Comparison of ENCODE assay signal across 3 cellular contexts in the genomic region with DNA sequence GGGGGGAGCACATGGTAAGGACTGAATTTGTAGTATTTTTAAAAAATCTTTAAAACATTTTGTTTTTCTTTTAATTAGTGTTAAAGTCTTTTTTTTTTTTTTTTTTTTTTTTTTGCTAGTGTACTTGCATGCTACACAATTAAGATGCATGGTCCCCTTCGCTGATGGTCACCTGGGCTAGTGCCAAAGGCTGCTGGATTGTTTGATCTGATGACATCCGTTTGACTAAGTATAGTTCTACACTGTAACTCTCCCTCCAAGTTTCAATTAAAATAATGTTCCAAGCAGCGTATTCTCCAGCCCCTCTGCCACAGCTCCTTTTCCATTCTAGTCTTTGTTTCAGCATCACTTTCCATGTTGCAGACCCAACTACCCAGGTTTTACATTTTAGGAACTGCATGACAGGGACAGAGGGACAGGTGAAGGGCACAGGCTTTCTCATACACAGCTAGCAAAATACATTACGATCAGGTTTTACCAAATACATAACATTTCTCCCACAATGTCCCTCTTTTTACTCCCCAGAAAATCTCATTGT.
TF ChIP-seq lines count a peak whose summit lies in the region.

No MANE protein-coding gene starts in this region.

TF ChIP-seq in A549, 52 proteins besides CTCF, POLR2A, EP300 and RAD21:
- TF ChIP-seq, protein P1, sequence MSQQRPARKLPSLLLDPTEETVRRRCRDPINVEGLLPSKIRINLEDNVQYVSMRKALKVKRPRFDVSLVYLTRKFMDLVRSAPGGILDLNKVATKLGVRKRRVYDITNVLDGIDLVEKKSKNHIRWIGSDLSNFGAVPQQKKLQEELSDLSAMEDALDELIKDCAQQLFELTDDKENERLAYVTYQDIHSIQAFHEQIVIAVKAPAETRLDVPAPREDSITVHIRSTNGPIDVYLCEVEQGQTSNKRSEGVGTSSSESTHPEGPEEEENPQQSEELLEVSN (IDR thresholded peaks at IDR 0.05; ENCODE audit: borderline replicate concordance, low read depth) = no peak
- TF ChIP-seq SMC3 (IDR thresholded peaks at IDR 0.05) (no peak), TFCP2L1 (CRISPR knock-in tag; IDR thresholded peaks at IDR 0.05) (no peak)

TF ChIP-seq in GM23338, 12 proteins besides CTCF, POLR2A, EP300 and RAD21 (continues in another document):
- TF ChIP-seq CREB1 (CRISPR knock-in tag; IDR thresholded peaks at IDR 0.05; ENCODE audit: low read depth) (no peak), POLR2AphosphoS5 (IDR thresholded peaks at IDR 0.05; ENCODE audit: low read depth) (no peak), ZNF331 (CRISPR knock-in tag; IDR thresholded peaks at IDR 0.05; ENCODE audit: low read depth) (no peak), ZNF114 (CRISPR knock-in tag; IDR thresholded peaks at IDR 0.05) (no peak), JUNB (IDR thresholded peaks at IDR 0.05; ENCODE audit: unreplicated experiment) (no peak)
- TF ChIP-seq, protein P2, sequence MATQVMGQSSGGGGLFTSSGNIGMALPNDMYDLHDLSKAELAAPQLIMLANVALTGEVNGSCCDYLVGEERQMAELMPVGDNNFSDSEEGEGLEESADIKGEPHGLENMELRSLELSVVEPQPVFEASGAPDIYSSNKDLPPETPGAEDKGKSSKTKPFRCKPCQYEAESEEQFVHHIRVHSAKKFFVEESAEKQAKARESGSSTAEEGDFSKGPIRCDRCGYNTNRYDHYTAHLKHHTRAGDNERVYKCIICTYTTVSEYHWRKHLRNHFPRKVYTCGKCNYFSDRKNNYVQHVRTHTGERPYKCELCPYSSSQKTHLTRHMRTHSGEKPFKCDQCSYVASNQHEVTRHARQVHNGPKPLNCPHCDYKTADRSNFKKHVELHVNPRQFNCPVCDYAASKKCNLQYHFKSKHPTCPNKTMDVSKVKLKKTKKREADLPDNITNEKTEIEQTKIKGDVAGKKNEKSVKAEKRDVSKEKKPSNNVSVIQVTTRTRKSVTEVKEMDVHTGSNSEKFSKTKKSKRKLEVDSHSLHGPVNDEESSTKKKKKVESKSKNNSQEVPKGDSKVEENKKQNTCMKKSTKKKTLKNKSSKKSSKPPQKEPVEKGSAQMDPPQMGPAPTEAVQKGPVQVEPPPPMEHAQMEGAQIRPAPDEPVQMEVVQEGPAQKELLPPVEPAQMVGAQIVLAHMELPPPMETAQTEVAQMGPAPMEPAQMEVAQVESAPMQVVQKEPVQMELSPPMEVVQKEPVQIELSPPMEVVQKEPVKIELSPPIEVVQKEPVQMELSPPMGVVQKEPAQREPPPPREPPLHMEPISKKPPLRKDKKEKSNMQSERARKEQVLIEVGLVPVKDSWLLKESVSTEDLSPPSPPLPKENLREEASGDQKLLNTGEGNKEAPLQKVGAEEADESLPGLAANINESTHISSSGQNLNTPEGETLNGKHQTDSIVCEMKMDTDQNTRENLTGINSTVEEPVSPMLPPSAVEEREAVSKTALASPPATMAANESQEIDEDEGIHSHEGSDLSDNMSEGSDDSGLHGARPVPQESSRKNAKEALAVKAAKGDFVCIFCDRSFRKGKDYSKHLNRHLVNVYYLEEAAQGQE (IDR thresholded peaks at IDR 0.05; ENCODE audit: unreplicated experiment) = no peak
- TF ChIP-seq, protein P3, sequence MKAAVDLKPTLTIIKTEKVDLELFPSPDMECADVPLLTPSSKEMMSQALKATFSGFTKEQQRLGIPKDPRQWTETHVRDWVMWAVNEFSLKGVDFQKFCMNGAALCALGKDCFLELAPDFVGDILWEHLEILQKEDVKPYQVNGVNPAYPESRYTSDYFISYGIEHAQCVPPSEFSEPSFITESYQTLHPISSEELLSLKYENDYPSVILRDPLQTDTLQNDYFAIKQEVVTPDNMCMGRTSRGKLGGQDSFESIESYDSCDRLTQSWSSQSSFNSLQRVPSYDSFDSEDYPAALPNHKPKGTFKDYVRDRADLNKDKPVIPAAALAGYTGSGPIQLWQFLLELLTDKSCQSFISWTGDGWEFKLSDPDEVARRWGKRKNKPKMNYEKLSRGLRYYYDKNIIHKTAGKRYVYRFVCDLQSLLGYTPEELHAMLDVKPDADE (IDR thresholded peaks at IDR 0.05) = no peak

TF ChIP-seq in K562, 482 proteins besides CTCF, POLR2A, EP300 and RAD21:
- TF ChIP-seq, protein P4, sequence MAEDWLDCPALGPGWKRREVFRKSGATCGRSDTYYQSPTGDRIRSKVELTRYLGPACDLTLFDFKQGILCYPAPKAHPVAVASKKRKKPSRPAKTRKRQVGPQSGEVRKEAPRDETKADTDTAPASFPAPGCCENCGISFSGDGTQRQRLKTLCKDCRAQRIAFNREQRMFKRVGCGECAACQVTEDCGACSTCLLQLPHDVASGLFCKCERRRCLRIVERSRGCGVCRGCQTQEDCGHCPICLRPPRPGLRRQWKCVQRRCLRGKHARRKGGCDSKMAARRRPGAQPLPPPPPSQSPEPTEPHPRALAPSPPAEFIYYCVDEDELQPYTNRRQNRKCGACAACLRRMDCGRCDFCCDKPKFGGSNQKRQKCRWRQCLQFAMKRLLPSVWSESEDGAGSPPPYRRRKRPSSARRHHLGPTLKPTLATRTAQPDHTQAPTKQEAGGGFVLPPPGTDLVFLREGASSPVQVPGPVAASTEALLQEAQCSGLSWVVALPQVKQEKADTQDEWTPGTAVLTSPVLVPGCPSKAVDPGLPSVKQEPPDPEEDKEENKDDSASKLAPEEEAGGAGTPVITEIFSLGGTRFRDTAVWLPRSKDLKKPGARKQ (CRISPR knock-in tag; IDR thresholded peaks at IDR 0.05) = no peak
- TF ChIP-seq, protein P5, sequence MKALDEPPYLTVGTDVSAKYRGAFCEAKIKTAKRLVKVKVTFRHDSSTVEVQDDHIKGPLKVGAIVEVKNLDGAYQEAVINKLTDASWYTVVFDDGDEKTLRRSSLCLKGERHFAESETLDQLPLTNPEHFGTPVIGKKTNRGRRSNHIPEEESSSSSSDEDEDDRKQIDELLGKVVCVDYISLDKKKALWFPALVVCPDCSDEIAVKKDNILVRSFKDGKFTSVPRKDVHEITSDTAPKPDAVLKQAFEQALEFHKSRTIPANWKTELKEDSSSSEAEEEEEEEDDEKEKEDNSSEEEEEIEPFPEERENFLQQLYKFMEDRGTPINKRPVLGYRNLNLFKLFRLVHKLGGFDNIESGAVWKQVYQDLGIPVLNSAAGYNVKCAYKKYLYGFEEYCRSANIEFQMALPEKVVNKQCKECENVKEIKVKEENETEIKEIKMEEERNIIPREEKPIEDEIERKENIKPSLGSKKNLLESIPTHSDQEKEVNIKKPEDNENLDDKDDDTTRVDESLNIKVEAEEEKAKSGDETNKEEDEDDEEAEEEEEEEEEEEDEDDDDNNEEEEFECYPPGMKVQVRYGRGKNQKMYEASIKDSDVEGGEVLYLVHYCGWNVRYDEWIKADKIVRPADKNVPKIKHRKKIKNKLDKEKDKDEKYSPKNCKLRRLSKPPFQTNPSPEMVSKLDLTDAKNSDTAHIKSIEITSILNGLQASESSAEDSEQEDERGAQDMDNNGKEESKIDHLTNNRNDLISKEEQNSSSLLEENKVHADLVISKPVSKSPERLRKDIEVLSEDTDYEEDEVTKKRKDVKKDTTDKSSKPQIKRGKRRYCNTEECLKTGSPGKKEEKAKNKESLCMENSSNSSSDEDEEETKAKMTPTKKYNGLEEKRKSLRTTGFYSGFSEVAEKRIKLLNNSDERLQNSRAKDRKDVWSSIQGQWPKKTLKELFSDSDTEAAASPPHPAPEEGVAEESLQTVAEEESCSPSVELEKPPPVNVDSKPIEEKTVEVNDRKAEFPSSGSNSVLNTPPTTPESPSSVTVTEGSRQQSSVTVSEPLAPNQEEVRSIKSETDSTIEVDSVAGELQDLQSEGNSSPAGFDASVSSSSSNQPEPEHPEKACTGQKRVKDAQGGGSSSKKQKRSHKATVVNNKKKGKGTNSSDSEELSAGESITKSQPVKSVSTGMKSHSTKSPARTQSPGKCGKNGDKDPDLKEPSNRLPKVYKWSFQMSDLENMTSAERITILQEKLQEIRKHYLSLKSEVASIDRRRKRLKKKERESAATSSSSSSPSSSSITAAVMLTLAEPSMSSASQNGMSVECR (CRISPR knock-in tag; IDR thresholded peaks at IDR 0.05) = no peak
- no peak for TF ChIP-seq U2AF2 (optimal IDR thresholded peaks at IDR 0.05; ENCODE audit: low read depth, low read length)
- TF ChIP-seq GABPB2 (CRISPR knock-in tag; conservative IDR thresholded peaks at IDR 0.05) = no peak
- TF ChIP-seq RFX7 (CRISPR knock-in tag; IDR thresholded peaks at IDR 0.05) = no peak
- TF ChIP-seq PRMT5 (CRISPR knock-in tag; IDR thresholded peaks at IDR 0.05) = no peak
- TF ChIP-seq, protein P6, sequence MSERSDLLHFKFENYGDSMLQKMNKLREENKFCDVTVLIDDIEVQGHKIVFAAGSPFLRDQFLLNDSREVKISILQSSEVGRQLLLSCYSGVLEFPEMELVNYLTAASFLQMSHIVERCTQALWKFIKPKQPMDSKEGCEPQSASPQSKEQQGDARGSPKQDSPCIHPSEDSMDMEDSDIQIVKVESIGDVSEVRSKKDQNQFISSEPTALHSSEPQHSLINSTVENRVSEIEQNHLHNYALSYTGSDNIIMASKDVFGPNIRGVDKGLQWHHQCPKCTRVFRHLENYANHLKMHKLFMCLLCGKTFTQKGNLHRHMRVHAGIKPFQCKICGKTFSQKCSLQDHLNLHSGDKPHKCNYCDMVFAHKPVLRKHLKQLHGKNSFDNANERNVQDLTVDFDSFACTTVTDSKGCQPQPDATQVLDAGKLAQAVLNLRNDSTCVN (CRISPR knock-in tag; IDR thresholded peaks at IDR 0.05) = no peak
- TF ChIP-seq, protein P7, sequence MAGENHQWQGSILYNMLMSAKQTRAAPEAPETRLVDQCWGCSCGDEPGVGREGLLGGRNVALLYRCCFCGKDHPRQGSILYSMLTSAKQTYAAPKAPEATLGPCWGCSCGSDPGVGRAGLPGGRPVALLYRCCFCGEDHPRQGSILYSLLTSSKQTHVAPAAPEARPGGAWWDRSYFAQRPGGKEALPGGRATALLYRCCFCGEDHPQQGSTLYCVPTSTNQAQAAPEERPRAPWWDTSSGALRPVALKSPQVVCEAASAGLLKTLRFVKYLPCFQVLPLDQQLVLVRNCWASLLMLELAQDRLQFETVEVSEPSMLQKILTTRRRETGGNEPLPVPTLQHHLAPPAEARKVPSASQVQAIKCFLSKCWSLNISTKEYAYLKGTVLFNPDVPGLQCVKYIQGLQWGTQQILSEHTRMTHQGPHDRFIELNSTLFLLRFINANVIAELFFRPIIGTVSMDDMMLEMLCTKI (IDR thresholded peaks at IDR 0.05; ENCODE audit: partially characterized antibody) = no peak
- TF ChIP-seq TAF15 (IDR thresholded peaks at IDR 0.05; ENCODE audit: low read depth, low read length) = no peak
- no peak for TF ChIP-seq MYC (IDR thresholded peaks at IDR 0.05; ENCODE audit: low read depth, low read length)
- no peak for TF ChIP-seq MYC (CRISPR knock-in tag; IDR thresholded peaks at IDR 0.05; ENCODE audit: borderline replicate concordance, low read depth)
- TF ChIP-seq SMAD2 (IDR thresholded peaks at IDR 0.05; ENCODE audit: low read depth, low read length) = no peak
- TF ChIP-seq JUND (IDR thresholded peaks at IDR 0.05; ENCODE audit: borderline replicate concordance, low read depth, low read length) = no peak
- TF ChIP-seq JUND (tag; IDR thresholded peaks at IDR 0.05; ENCODE audit: borderline replicate concordance, low read depth, low read length) = no peak
- TF ChIP-seq MTF1 (CRISPR knock-in tag; IDR thresholded peaks at IDR 0.05; ENCODE audit: borderline replicate concordance) = no peak
- TF ChIP-seq, protein P8, sequence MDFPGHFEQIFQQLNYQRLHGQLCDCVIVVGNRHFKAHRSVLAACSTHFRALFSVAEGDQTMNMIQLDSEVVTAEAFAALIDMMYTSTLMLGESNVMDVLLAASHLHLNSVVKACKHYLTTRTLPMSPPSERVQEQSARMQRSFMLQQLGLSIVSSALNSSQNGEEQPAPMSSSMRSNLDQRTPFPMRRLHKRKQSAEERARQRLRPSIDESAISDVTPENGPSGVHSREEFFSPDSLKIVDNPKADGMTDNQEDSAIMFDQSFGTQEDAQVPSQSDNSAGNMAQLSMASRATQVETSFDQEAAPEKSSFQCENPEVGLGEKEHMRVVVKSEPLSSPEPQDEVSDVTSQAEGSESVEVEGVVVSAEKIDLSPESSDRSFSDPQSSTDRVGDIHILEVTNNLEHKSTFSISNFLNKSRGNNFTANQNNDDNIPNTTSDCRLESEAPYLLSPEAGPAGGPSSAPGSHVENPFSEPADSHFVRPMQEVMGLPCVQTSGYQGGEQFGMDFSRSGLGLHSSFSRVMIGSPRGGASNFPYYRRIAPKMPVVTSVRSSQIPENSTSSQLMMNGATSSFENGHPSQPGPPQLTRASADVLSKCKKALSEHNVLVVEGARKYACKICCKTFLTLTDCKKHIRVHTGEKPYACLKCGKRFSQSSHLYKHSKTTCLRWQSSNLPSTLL (IDR thresholded peaks at IDR 0.05) = no peak
- no peak for TF ChIP-seq SMARCA4 (IDR thresholded peaks at IDR 0.05)
- TF ChIP-seq CHD4 (IDR thresholded peaks at IDR 0.05; ENCODE audit: insufficient read depth, insufficient replicate concordance, low read depth, low read length, poor library complexity, severe bottlenecking) = no peak
- no peak for TF ChIP-seq ZNF444 (CRISPR knock-in tag; IDR thresholded peaks at IDR 0.05)
- no peak for TF ChIP-seq ZNF224 (CRISPR knock-in tag; IDR thresholded peaks at IDR 0.05)
